18 cellular contexts compared by ENCODE assay signal in the genomic region with DNA sequence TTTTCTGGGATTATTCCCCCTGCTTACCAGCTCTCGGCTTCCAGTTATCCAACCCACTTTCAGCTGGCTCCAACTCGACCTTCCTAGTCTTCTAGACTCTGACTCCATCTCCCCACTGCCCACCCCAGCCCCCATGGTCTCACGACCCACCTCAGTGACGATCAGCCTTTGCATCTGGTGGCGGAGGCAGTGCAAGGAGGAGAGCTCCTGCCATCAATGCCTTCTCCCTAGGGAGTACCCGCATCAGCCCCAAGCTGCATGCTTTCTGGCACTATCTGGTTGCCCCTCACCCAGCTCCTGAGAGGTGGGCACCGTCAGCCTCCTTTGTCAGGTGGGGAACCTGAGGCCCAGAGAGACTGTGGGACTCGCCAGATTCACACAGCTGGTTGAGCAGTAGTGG.
A peak's percentile ranks its signal among the peaks of the same experiment; 100 is the strongest.
DNase-seq lines count a peak whose midpoint lies in the region; ATAC-seq and TF ChIP-seq lines count a peak whose summit lies in the region.
"Had no signal": no experiment of that assay in that cellular context is flagged by ENCODE, and none has a peak within 500 bp of the region (broad histone marks: within the 10 kb centered on the region; RNA-seq: fewer than 3 reads in every experiment).

No MANE protein-coding gene starts in this region.

- H3K9me3 ChIP-seq in RWPE2 (ENCODE audit: severe bottlenecking) = no peaks in the 10 kb centered on the region
- no peaks in the 10 kb centered on the region for H3K9me3 ChIP-seq in upper lobe of right lung
- H3K9me3 ChIP-seq: HAP-1 had no signal

- H3K27ac ChIP-seq in RWPE2 (ENCODE audit: poor library complexity, severe bottlenecking) = no peak overlapping the region
- H3K27ac ChIP-seq in upper lobe of right lung = no peak overlapping the region
- H3K27ac ChIP-seq: HL-60 had no signal

- H3K27me3 ChIP-seq in RWPE2 (ENCODE audit: insufficient read depth, poor library complexity, severe bottlenecking) (peaks cover 40% of the 10 kb centered on the region), upper lobe of right lung (peaks cover 15% of the 10 kb centered on the region)

- H3K4me1 Mint-ChIP-seq in natural killer cell treated with Interleukin-12 subunit alpha and Interleukin-12 subunit beta and Interleukin-15 and Interleukin-18, amount 100 ng/mL, for 72 hours (ENCODE audit: low read depth in 2 of 2) = no peaks in the 10 kb centered on the region
- no peaks in the 10 kb centered on the region for H3K4me1 Mint-ChIP-seq in natural killer cell
- H3K4me1 Mint-ChIP-seq: CD4-positive, CD25-positive, alpha-beta regulatory T cell; CD8-positive, alpha-beta memory T cell had no signal

- DNase-seq in natural killer cell treated with Interleukin-12 subunit alpha and Interleukin-12 subunit beta and Interleukin-15 and Interleukin-18, amount 100 ng/mL, for 72 hours (ENCODE audit: low spot score) = peak; percentile 25
- DNase-seq in natural killer cell = no peak
- peak; percentile 34 for DNase-seq in RWPE2 (ENCODE audit: low spot score)
- DNase-seq in mesenteric fat pad (ENCODE audit: low spot score) = peak; percentile 86
- DNase-seq in upper lobe of right lung = peak; percentile 41
- no peak for DNase-seq in NCI-H2171 (lab: John Stamatoyannopoulos, UW)
- DNase-seq in DMS153 (lab: John Stamatoyannopoulos, UW) = no peak
- DNase-seq: 8988T; C1 segment of cervical spinal cord; CD4-positive, CD25-positive, alpha-beta regulatory T cell; CD8-positive, alpha-beta memory T cell; COR-L47; DMS79; GDM1 had no signal

- H3K4me3 ChIP-seq in RWPE2 (ENCODE audit: severe bottlenecking) (no peak overlapping the region), upper lobe of right lung (no peak overlapping the region)
- H3K4me3 ChIP-seq: HAP-1, K562 had no signal

- peaks cover 28 to 36% of the 10 kb centered on the region in 2 donors for H3K27me3 Mint-ChIP-seq in natural killer cell treated with Interleukin-12 subunit alpha and Interleukin-12 subunit beta and Interleukin-15 and Interleukin-18, amount 100 ng/mL, for 72 hours
- peaks cover 14 to 21% of the 10 kb centered on the region in 2 donors for H3K27me3 Mint-ChIP-seq in natural killer cell (ENCODE audit: low read depth in 2 of 2)

- no peaks in the 10 kb centered on the region for H3K36me3 Mint-ChIP-seq in natural killer cell treated with Interleukin-12 subunit alpha and Interleukin-12 subunit beta and Interleukin-15 and Interleukin-18, amount 100 ng/mL, for 72 hours
- H3K36me3 Mint-ChIP-seq in natural killer cell = no peaks in the 10 kb centered on the region
- H3K36me3 Mint-ChIP-seq: CD4-positive, CD25-positive, alpha-beta regulatory T cell had no signal

- ATAC-seq in natural killer cell treated with Interleukin-12 subunit alpha and Interleukin-12 subunit beta and Interleukin-15 and Interleukin-18, amount 100 ng/mL, for 72 hours = no peak
- ATAC-seq in natural killer cell (no peak), RWPE2 (ENCODE audit: low read depth) (no peak), upper lobe of right lung (no peak), HG02798 (IDR thresholded peaks at IDR 0.05; ENCODE audit: poor library complexity, unreplicated experiment) (no peak)
- ATAC-seq: K562 had no signal

- H3K36me3 ChIP-seq in RWPE2 (ENCODE audit: low read depth) = no peaks in the 10 kb centered on the region
- H3K36me3 ChIP-seq in upper lobe of right lung = no peaks in the 10 kb centered on the region
- H3K36me3 ChIP-seq: HAP-1 had no signal

- no peaks in the 10 kb centered on the region for H3K9me3 Mint-ChIP-seq in natural killer cell treated with Interleukin-12 subunit alpha and Interleukin-12 subunit beta and Interleukin-15 and Interleukin-18, amount 100 ng/mL, for 72 hours
- no peaks in the 10 kb centered on the region for H3K9me3 Mint-ChIP-seq in natural killer cell

- no peak overlapping the region for H3K27ac Mint-ChIP-seq in natural killer cell treated with Interleukin-12 subunit alpha and Interleukin-12 subunit beta and Interleukin-15 and Interleukin-18, amount 100 ng/mL, for 72 hours
- H3K27ac Mint-ChIP-seq in natural killer cell = no peak overlapping the region
- H3K27ac Mint-ChIP-seq: CD4-positive, CD25-positive, alpha-beta regulatory T cell had no signal

- TF ChIP-seq CTCF in natural killer cell (IDR thresholded peaks at IDR 0.05) (no peak), RWPE2 (IDR thresholded peaks at IDR 0.05; ENCODE audit: poor library complexity, severe bottlenecking) (no peak), upper lobe of right lung (IDR thresholded peaks at IDR 0.05) (no peak)

- H3K4me1 ChIP-seq in RWPE2 (ENCODE audit: insufficient read depth, poor library complexity, severe bottlenecking) (no peaks in the 10 kb centered on the region), upper lobe of right lung (no peaks in the 10 kb centered on the region)
- H3K4me1 ChIP-seq: HAP-1 had no signal

- intact Hi-C loops in natural killer cell (cut with micrococcal nuclease) = no loop called here
- intact Hi-C loops in upper lobe of right lung (cut with DNase I) = no loop called here

- H3K4me3 Mint-ChIP-seq in natural killer cell treated with Interleukin-12 subunit alpha and Interleukin-12 subunit beta and Interleukin-15 and Interleukin-18, amount 100 ng/mL, for 72 hours = no peak overlapping the region
- no peak overlapping the region for H3K4me3 Mint-ChIP-seq in natural killer cell
- H3K4me3 Mint-ChIP-seq: CD4-positive, CD25-positive, alpha-beta regulatory T cell; CD8-positive, alpha-beta memory T cell had no signal

Comparison
In these comparisons a context has a peak if more than half of its experiments do, and no peak if none do; other contexts are left out.
1. DNase-seq: peak in natural killer cell treated with Interleukin-12 subunit alpha and Interleukin-12 subunit beta and Interleukin-15 and Interleukin-18, amount 100 ng/mL, for 72 hours (single experiment), RWPE2 (single experiment), mesenteric fat pad (single experiment) and upper lobe of right lung (single experiment); none in natural killer cell (single experiment), NCI-H2171 (single experiment) and DMS153 (single experiment).